In genomic region chr1:156873659-156874058, GRCh38 we compare ENCODE assay signal across 2 cellular contexts.
A peak's percentile ranks its signal among the peaks of the same experiment; 100 is the strongest.
TF ChIP-seq lines count a peak whose summit lies in the region.

No MANE protein-coding gene starts in this region.

TF ChIP-seq in K562, 482 proteins besides CTCF, POLR2A, EP300 and RAD21:
- peak; percentile 43; the same call in 1 of the 2 replicates for TF ChIP-seq POLR2G (IDR thresholded peaks at IDR 0.05; ENCODE audit: low read depth, low read length)
- no peak for TF ChIP-seq FIP1L1 (IDR thresholded peaks at IDR 0.05; ENCODE audit: low read depth, low read length, poor library complexity, severe bottlenecking)
- TF ChIP-seq ZNF239 (CRISPR knock-in tag; IDR thresholded peaks at IDR 0.05) = no peak
- TF ChIP-seq, protein P1, sequence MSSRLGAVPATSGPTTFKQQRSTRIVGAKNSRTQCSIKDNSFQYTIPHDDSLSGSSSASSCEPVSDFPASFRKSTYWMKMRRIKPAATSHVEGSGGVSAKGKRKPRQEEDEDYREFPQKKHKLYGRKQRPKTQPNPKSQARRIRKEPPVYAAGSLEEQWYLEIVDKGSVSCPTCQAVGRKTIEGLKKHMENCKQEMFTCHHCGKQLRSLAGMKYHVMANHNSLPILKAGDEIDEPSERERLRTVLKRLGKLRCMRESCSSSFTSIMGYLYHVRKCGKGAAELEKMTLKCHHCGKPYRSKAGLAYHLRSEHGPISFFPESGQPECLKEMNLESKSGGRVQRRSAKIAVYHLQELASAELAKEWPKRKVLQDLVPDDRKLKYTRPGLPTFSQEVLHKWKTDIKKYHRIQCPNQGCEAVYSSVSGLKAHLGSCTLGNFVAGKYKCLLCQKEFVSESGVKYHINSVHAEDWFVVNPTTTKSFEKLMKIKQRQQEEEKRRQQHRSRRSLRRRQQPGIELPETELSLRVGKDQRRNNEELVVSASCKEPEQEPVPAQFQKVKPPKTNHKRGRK (tag; IDR thresholded peaks at IDR 0.05) = no peak
- no peak for TF ChIP-seq BRD9 (IDR thresholded peaks at IDR 0.05; ENCODE audit: low read depth, partially characterized antibody)
- TF ChIP-seq NR2C2 (CRISPR knock-in tag; IDR thresholded peaks at IDR 0.05) = no peak
- no peak for TF ChIP-seq NR2C2 (tag; IDR thresholded peaks at IDR 0.05)
- TF ChIP-seq GABPB1 (CRISPR knock-in tag; IDR thresholded peaks at IDR 0.05) = no peak
- TF ChIP-seq ZBTB17 (CRISPR knock-in tag; IDR thresholded peaks at IDR 0.05) = no peak

TF ChIP-seq in SK-N-SH treated with all-trans-retinoic acid at 6 μM for 48 hours, 23 proteins besides CTCF, POLR2A, EP300 and RAD21:
- TF ChIP-seq ZC3H10 (CRISPR knock-in tag; IDR thresholded peaks at IDR 0.05) = no peak
- no peak for TF ChIP-seq ZNF8 (CRISPR knock-in tag; IDR thresholded peaks at IDR 0.05)
- TF ChIP-seq, protein P2, sequence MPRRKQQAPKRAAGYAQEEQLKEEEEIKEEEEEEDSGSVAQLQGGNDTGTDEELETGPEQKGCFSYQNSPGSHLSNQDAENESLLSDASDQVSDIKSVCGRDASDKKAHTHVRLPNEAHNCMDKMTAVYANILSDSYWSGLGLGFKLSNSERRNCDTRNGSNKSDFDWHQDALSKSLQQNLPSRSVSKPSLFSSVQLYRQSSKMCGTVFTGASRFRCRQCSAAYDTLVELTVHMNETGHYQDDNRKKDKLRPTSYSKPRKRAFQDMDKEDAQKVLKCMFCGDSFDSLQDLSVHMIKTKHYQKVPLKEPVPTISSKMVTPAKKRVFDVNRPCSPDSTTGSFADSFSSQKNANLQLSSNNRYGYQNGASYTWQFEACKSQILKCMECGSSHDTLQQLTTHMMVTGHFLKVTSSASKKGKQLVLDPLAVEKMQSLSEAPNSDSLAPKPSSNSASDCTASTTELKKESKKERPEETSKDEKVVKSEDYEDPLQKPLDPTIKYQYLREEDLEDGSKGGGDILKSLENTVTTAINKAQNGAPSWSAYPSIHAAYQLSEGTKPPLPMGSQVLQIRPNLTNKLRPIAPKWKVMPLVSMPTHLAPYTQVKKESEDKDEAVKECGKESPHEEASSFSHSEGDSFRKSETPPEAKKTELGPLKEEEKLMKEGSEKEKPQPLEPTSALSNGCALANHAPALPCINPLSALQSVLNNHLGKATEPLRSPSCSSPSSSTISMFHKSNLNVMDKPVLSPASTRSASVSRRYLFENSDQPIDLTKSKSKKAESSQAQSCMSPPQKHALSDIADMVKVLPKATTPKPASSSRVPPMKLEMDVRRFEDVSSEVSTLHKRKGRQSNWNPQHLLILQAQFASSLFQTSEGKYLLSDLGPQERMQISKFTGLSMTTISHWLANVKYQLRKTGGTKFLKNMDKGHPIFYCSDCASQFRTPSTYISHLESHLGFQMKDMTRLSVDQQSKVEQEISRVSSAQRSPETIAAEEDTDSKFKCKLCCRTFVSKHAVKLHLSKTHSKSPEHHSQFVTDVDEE (CRISPR knock-in tag; IDR thresholded peaks at IDR 0.05) = no peak
- TF ChIP-seq ZNF70 (CRISPR knock-in tag; IDR thresholded peaks at IDR 0.05) = no peak
- no peak for TF ChIP-seq ISL1 (CRISPR knock-in tag; IDR thresholded peaks at IDR 0.05)
- TF ChIP-seq PPARA (CRISPR knock-in tag; IDR thresholded peaks at IDR 0.05; ENCODE audit: borderline replicate concordance) = no peak
- TF ChIP-seq TOX (CRISPR knock-in tag; IDR thresholded peaks at IDR 0.05; ENCODE audit: borderline replicate concordance) = no peak
- no peak for TF ChIP-seq ARNTL (CRISPR knock-in tag; IDR thresholded peaks at IDR 0.05; ENCODE audit: borderline replicate concordance, low read depth)
- TF ChIP-seq CSDC2 (CRISPR knock-in tag; IDR thresholded peaks at IDR 0.05) = no peak
- no peak for TF ChIP-seq GLIS3 (CRISPR knock-in tag; IDR thresholded peaks at IDR 0.05)
- TF ChIP-seq, protein P3, sequence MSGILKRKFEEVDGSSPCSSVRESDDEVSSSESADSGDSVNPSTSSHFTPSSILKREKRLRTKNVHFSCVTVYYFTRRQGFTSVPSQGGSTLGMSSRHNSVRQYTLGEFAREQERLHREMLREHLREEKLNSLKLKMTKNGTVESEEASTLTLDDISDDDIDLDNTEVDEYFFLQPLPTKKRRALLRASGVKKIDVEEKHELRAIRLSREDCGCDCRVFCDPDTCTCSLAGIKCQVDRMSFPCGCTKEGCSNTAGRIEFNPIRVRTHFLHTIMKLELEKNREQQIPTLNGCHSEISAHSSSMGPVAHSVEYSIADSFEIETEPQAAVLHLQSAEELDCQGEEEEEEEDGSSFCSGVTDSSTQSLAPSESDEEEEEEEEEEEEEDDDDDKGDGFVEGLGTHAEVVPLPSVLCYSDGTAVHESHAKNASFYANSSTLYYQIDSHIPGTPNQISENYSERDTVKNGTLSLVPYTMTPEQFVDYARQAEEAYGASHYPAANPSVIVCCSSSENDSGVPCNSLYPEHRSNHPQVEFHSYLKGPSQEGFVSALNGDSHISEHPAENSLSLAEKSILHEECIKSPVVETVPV (CRISPR knock-in tag; IDR thresholded peaks at IDR 0.05) = no peak
- no peak for TF ChIP-seq POU6F1 (CRISPR knock-in tag; IDR thresholded peaks at IDR 0.05; ENCODE audit: borderline replicate concordance, low read depth)
- no peak for TF ChIP-seq ZFP30 (CRISPR knock-in tag; IDR thresholded peaks at IDR 0.05)
- TF ChIP-seq ESRRG (CRISPR knock-in tag; IDR thresholded peaks at IDR 0.05) = no peak
- TF ChIP-seq CREB5 (CRISPR knock-in tag; IDR thresholded peaks at IDR 0.05; ENCODE audit: low read depth) = no peak
- no peak for TF ChIP-seq RARB (CRISPR knock-in tag; IDR thresholded peaks at IDR 0.05)
